In genomic region chr13:45341034-45341798, GRCh38 we compare ENCODE assay signal across 8 cellular contexts. TPM values are rescaled to one million over a fixed set of nuclear protein-coding genes. Genes with fewer than 3 reads are reported as not detected.
DNase-seq lines count a peak whose midpoint lies in the region; ATAC-seq and TF ChIP-seq lines count a peak whose summit lies in the region.

TSS of gene TPT1 (minus strand) at chr13:45341183. CDS start at chr13:45341069, 114 bp downstream.

- no peaks in the 10 kb centered on the region for H3K9me3 ChIP-seq in BE2C

- peaks cover 3% of the 10 kb centered on the region; the same call in 1 of the 2 replicates for H3K4me1 ChIP-seq in BE2C

- DNase-seq in BE2C (peak; percentile 99), GM19240 (ENCODE audit: insufficient read length, low spot score) (peak; percentile 93), NCI-H526 (lab: John Stamatoyannopoulos, UW) (peak; percentile 97 to 100), coronary artery (ENCODE audit: low spot score) (peak; percentile 100), left kidney (ENCODE audit: low read depth, low spot score) (peak; percentile 99)
- DNase-seq in activated CD4-positive, alpha-beta T cell treated with anti-CD3 and anti-CD28 coated beads, Interleukin-2, amount 10 ng/mL, durations not matched to agents 24 days and 14 days: peak; percentile 100
- peak; percentile 99 for DNase-seq in stimulated activated CD4-positive, alpha-beta T cell treated with anti-CD3 and anti-CD28 coated beads, Interleukin-2, amount 100 ng/mL, for 24 hours

- no peaks in the 10 kb centered on the region for H3K27me3 ChIP-seq in BE2C

- peaks cover 44% of the 10 kb centered on the region for H3K4me1 Mint-ChIP-seq in activated CD4-positive, alpha-beta T cell treated with anti-CD3 and anti-CD28 coated beads, Interleukin-2, amount 10 ng/mL, durations not matched to agents 24 days and 14 days

- peak within 1 kb of the TSS; percentile 99 to 100 for H3K27ac ChIP-seq in coronary artery

- H3K27me3 Mint-ChIP-seq in activated CD4-positive, alpha-beta T cell treated with anti-CD3 and anti-CD28 coated beads, Interleukin-2, amount 10 ng/mL, durations not matched to agents 24 days and 14 days: no peaks in the 10 kb centered on the region

- no peak for TF ChIP-seq CTCF in BE2C (IDR thresholded peaks at IDR 0.05; ENCODE audit: low read depth, low read length)
- no peak for TF ChIP-seq CTCF in coronary artery (IDR thresholded peaks at IDR 0.05)

- H3K36me3 Mint-ChIP-seq in activated CD4-positive, alpha-beta T cell treated with anti-CD3 and anti-CD28 coated beads, Interleukin-2, amount 10 ng/mL, durations not matched to agents 24 days and 14 days (ENCODE audit: low read depth): peaks cover 69% of the 10 kb centered on the region

- H3K9me3 Mint-ChIP-seq in activated CD4-positive, alpha-beta T cell treated with anti-CD3 and anti-CD28 coated beads, Interleukin-2, amount 10 ng/mL, durations not matched to agents 24 days and 14 days: no peaks in the 10 kb centered on the region

- H3K36me3 ChIP-seq in BE2C: peaks cover 45% of the 10 kb centered on the region

- peak within 1 kb of the TSS; percentile 99 for H3K27ac Mint-ChIP-seq in activated CD4-positive, alpha-beta T cell treated with anti-CD3 and anti-CD28 coated beads, Interleukin-2, amount 10 ng/mL, durations not matched to agents 24 days and 14 days

- ATAC-seq in HG03460 (IDR thresholded peaks at IDR 0.05; ENCODE audit: unreplicated experiment): peak; percentile 80

- intact Hi-C loops in activated CD4-positive, alpha-beta T cell treated with anti-CD3 and anti-CD28 coated beads, Interleukin-2, amount 10 ng/mL, durations not matched to agents 24 days and 14 days (cut with micrococcal nuclease): loop anchor here (1.0 to 10.0 kb wide), 8 partner anchors 26 to 1214 kb away; partner anchors contain the start of genes COG3, LCP1, LRCH1 and SLC25A30

- H3K4me3 ChIP-seq in BE2C (ENCODE audit: low read depth, low read length) (peak within 1 kb of the TSS; percentile 66), coronary artery (peak within 1 kb of the TSS; percentile 93)

- H3K4me3 Mint-ChIP-seq in activated CD4-positive, alpha-beta T cell treated with anti-CD3 and anti-CD28 coated beads, Interleukin-2, amount 10 ng/mL, durations not matched to agents 24 days and 14 days: peak within 1 kb of the TSS; percentile 99

RNA-seq across cellular contexts. Expression of gene TPT1, which starts in this region (rescaled TPM):
- polyA plus RNA-seq in BE2C (2012; ENCODE audit: insufficient read depth, insufficient read length, low read depth): 1,369 TPM
- 2,188 and 2,224 TPM in 2 replicates for total RNA-seq in activated CD4-positive, alpha-beta T cell treated with anti-CD3 and anti-CD28 coated beads, Interleukin-2, amount 10 ng/mL, durations not matched to agents 24 days and 14 days

Comparison
In these comparisons a context has a peak if more than half of its experiments do, and no peak if none do; other contexts are left out.
1. Peak in every context shown above with its lines: DNase-seq, ATAC-seq, H3K4me3 ChIP-seq and H3K27ac ChIP-seq.